1 cellular context compared by ENCODE assay signal in the genomic region with DNA sequence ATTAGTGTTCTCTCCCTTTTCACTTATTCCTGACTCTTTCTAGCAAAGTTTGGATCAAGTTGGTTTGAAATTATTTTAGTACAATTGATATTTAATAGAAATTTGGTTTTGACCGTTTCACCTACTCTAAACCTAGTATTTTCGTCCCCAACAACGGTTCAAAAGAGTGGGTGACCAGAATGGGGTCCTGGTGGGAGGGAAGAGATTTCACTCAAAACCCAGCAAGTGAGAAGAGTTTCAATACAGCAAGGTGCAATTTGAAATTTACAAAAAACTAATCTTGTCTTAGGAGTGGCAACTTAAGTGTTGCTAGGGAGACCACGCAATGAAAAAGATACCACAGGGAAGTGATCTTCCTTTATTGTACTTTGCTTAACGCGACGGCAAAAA.
TF ChIP-seq lines count a peak whose summit lies in the region.

No MANE protein-coding gene starts in this region.

TF ChIP-seq in HEK293, 187 proteins besides CTCF, POLR2A, EP300 and RAD21 (continued from another document):
- TF ChIP-seq, protein P1, sequence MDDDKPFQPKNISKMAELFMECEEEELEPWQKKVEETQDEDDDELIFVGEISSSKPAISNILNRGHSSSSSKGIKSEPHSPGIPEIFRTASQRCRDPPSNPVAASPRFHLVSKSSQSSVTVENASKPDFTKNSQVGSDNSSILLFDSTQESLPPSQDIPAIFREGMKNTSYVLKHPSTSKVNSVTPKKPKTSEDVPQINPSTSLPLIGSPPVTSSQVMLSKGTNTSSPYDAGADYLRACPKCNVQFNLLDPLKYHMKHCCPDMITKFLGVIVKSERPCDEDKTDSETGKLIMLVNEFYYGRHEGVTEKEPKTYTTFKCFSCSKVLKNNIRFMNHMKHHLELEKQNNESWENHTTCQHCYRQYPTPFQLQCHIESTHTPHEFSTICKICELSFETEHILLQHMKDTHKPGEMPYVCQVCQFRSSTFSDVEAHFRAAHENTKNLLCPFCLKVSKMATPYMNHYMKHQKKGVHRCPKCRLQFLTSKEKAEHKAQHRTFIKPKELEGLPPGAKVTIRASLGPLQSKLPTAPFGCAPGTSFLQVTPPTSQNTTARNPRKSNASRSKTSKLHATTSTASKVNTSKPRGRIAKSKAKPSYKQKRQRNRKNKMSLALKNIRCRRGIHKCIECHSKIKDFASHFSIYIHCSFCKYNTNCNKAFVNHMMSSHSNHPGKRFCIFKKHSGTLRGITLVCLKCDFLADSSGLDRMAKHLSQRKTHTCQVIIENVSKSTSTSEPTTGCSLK (tag by site-specific recombination; IDR thresholded peaks at IDR 0.05) = no peak
- TF ChIP-seq SP3 (tag by site-specific recombination; IDR thresholded peaks at IDR 0.05) (no peak), ZNF837 (tag by site-specific recombination; IDR thresholded peaks at IDR 0.05) (no peak), ZNF529 (tag by site-specific recombination; IDR thresholded peaks at IDR 0.05; ENCODE audit: insufficient replicate concordance) (no peak), ZNF112 (tag by site-specific recombination; IDR thresholded peaks at IDR 0.05) (no peak), ZFP37 (tag by site-specific recombination; IDR thresholded peaks at IDR 0.05) (no peak)
- TF ChIP-seq, protein P2, sequence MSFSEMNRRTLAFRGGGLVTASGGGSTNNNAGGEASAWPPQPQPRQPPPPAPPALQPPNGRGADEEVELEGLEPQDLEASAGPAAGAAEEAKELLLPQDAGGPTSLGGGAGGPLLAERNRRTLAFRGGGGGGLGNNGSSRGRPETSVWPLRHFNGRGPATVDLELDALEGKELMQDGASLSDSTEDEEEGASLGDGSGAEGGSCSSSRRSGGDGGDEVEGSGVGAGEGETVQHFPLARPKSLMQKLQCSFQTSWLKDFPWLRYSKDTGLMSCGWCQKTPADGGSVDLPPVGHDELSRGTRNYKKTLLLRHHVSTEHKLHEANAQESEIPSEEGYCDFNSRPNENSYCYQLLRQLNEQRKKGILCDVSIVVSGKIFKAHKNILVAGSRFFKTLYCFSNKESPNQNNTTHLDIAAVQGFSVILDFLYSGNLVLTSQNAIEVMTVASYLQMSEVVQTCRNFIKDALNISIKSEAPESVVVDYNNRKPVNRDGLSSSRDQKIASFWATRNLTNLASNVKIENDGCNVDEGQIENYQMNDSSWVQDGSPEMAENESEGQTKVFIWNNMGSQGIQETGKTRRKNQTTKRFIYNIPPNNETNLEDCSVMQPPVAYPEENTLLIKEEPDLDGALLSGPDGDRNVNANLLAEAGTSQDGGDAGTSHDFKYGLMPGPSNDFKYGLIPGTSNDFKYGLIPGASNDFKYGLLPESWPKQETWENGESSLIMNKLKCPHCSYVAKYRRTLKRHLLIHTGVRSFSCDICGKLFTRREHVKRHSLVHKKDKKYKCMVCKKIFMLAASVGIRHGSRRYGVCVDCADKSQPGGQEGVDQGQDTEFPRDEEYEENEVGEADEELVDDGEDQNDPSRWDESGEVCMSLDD (tag by site-specific recombination; IDR thresholded peaks at IDR 0.05) = no peak
